ENCODE assay signal across 1 cellular context in genomic region chr12:25653487-25654175, GRCh38.
TF ChIP-seq lines count a peak whose summit lies in the region.

No MANE protein-coding gene starts in this region.

TF ChIP-seq in SK-N-SH, 30 proteins besides CTCF, POLR2A, EP300 and RAD21 (continued from another document):
- TF ChIP-seq USF2 (IDR thresholded peaks at IDR 0.05; ENCODE audit: borderline replicate concordance, low read depth, low read length): no peak
- TF ChIP-seq TAF1 (IDR thresholded peaks at IDR 0.05; ENCODE audit: borderline replicate concordance, low read depth, low read length): no peak
- TF ChIP-seq YY1 (IDR thresholded peaks at IDR 0.05; ENCODE audit: low read depth): no peak
- no peak for TF ChIP-seq POLR2AphosphoS5 (IDR thresholded peaks at IDR 0.05; ENCODE audit: low read depth, low read length)
